23 cellular contexts compared by ENCODE assay signal in the genomic region with DNA sequence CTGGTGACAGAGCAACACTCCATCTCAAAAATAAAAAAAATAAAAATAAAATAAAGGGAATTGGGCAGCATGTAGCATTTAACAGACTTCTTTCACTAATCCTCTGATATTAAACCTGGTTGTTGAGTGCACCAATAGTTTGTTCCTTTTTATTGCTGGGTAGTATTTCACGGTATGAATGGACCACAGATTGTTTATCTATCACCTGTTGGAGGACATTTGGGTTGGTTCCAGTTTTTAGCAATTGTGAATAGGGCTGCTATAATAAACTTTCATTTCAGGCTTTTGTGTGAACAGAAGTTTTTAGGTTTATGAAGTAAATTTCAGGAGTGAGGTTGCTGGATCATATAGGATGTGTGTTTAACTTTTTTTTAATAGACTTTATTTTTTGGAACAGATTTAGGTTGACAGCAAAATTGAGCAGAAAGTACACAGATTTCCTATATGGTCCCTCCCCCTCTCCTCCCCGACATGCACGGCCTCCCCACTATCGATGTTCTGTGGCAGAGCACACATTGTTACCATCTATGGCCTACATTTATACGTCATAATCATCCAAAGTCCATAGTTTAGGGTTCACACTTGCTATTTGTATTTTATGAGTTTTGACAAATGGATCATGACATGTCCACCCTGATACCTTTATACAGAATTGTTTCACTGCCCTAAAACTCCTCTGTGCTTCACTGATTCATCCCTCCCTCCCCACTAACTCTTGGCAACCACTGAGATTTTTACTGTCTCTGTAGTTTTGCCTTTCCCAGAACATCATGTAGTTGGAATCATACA.
"Had no signal": no experiment of that assay in that cellular context is flagged by ENCODE, and none has a peak within 500 bp of the region (broad histone marks: within the 10 kb centered on the region; RNA-seq: fewer than 3 reads in every experiment).

No MANE protein-coding gene starts in this region.

- DNase-seq: activated CD4-positive, alpha-beta memory T cell treated with anti-CD3 and anti-CD28 coated beads, Interleukin-2, amount 10 ng/mL, durations not matched to agents 7 days and 5 days; activated CD4-positive, alpha-beta T cell treated with anti-CD3 and anti-CD28 coated beads, Interleukin-2, amount 50 U/mL, for 1 hour; activated CD4-positive, CD25-positive, alpha-beta regulatory T cell; activated naive CD4-positive, alpha-beta T cell treated with anti-CD3 and anti-CD28 coated beads, Interleukin-2, amount 50 U/mL, for 16 hours; activated naive CD8-positive, alpha-beta T cell treated with anti-CD3 and anti-CD28 coated beads, Interleukin-2, amount 10 ng/mL, durations not matched to agents 7 days and 5 days; activated T-cell treated with anti-CD3 and anti-CD28 coated beads for 4 hours; activated T-cell treated with anti-CD3 and anti-CD28 coated beads, Interleukin-2, amount 50 U/mL, for 48 hours; adrenal gland; aorta; Karpas-422; NCI-H1105; NCI-H1436; NCI-H1694 treated with DMSO at 0.1 percent for 48 hours; NCI-H2081; NCI-H510A treated with DMSO at 0.1 percent for 48 hours; SIG-M5; T-cell; T-helper 2 cell; T1000 had no signal

- H3K27ac ChIP-seq: adrenal gland, breast epithelium, SK-N-MC had no signal

- FAIRE-seq: K562, TTC549 had no signal

- H3K36me3 ChIP-seq: adrenal gland, breast epithelium had no signal

- H3K4me1 ChIP-seq: adrenal gland, breast epithelium had no signal

- H3K4me3 ChIP-seq: adrenal gland, breast epithelium, K562, SK-N-MC had no signal

- H3K27me3 ChIP-seq: adrenal gland, breast epithelium had no signal

- ATAC-seq: K562, T-cell had no signal
